In the genomic region with DNA sequence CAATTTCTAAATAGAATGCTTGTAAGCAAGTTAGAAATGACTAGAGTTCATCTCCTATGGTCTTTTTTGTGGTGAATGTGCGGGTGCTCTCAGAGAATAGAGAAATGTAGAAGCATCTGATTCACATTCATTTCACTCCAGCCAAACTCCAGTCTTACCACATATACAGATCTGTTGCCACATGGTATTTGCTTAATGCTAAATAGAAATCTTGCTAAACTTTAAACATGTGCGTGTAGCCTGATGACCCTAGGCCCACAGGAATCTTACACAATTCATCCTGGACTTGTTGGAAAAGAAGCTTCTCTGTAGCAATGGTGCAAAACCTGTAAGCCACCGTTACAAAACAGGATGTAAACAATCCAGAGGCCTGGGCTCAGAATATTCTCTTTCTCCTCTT, we compare ENCODE assay signal across 11 cellular contexts.
DNase-seq lines count a peak whose midpoint lies in the region; ATAC-seq and TF ChIP-seq lines count a peak whose summit lies in the region.
"Had no signal": no experiment of that assay in that cellular context is flagged by ENCODE, and none has a peak within 500 bp of the region (broad histone marks: within the 10 kb centered on the region; RNA-seq: fewer than 3 reads in every experiment).

No MANE protein-coding gene starts in this region.

- TF ChIP-seq CTCF in epithelial cell of proximal tubule (conservative IDR thresholded peaks at IDR 0.05; ENCODE audit: low read depth, low read length) (no peak), omental fat pad (IDR thresholded peaks at IDR 0.05) (no peak), GM20000 (IDR thresholded peaks at IDR 0.05; ENCODE audit: extremely low read depth, missing control alignments) (no peak)

- H3K4me3 ChIP-seq in epithelial cell of proximal tubule (ENCODE audit: low read depth, low read length) = no peak overlapping the region
- H3K4me3 ChIP-seq: transverse colon had no signal

- DNase-seq in EH (ENCODE audit: low read depth) (peak; percentile 90), NCI-H460 (ENCODE audit: extremely low read depth, low read depth) (peak; percentile 11), epithelial cell of proximal tubule (ENCODE audit: low read depth) (peak; percentile 35), omental fat pad (ENCODE audit: low spot score) (no peak), NCI-H446 treated with DMSO at 0.1 percent for 48 hours (lab: John Stamatoyannopoulos, UW) (no peak), GM20000 (ENCODE audit: low spot score) (no peak), NCI-H2196 treated with DMSO at 0.1 percent for 48 hours (lab: John Stamatoyannopoulos, UW; ENCODE audit: unreplicated experiment) (no peak)
- no peak for DNase-seq in activated T-cell treated with anti-CD3 and anti-CD28 coated beads, Interleukin-2, amount 50 U/mL, for 1 hour
- DNase-seq: DND-41; stimulated activated CD4-positive, alpha-beta T cell treated with anti-CD3 and anti-CD28 coated beads, Interleukin-2, amount 100 ng/mL, for 48 hours; transverse colon had no signal

- ATAC-seq in omental fat pad (ENCODE audit: low FRiP score) = peak; percentile 81

Comparison
In these comparisons a context has a peak if more than half of its experiments do, and no peak if none do; other contexts are left out.
1. DNase-seq: peak in EH (single experiment), NCI-H460 (single experiment) and epithelial cell of proximal tubule (single experiment); none in omental fat pad (single experiment), NCI-H446 treated with DMSO at 0.1 percent for 48 hours (single experiment), GM20000 (single experiment), activated T-cell treated with anti-CD3 and anti-CD28 coated beads, Interleukin-2, amount 50 U/mL, for 1 hour (single experiment) and NCI-H2196 treated with DMSO at 0.1 percent for 48 hours (single experiment).